ENCODE assay signal across 8 cellular contexts in the genomic region with DNA sequence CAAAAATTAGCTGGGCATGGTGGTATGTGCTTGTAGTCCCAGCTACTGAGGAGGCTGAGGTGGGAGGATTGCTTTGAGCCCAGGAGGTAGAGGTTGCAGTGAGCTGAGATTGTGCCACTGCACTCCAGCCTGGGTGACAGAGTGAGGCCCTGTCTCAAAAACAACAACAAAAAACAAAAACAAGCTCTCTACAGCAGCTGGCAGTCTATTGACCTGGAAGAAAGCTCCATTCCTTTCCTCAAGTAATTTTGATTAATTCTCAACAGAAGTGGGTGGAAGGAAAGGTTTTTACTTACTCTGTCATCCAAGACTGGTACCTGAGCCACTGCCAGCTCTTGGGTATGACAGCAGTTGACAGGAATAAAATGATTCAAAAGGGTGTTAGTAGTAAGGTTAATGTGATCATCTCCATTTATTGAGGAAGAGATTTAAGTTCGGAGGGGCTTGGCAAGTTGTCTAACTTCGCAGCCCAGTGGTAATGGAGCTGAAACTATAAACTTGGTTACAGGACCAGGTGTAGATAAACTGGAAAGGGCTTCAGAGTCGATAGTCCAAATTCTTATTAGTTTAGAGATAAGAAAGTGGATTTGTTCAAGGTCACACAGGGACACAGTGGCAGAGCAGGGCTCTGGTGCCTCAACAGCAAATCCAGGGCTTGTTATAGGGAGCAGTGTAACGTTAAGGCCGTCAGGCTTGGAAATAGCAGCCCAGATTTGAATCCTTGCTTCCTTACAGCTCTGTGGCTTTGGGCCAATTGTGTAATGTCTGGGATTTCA. TPM values are rescaled to one million over a fixed set of nuclear protein-coding genes. Genes with fewer than 3 reads are reported as not detected.
DNase-seq lines count a peak whose midpoint lies in the region; ATAC-seq, FAIRE-seq and TF ChIP-seq lines count a peak whose summit lies in the region.
"Had no signal": no experiment of that assay in that cellular context is flagged by ENCODE, and none has a peak within 500 bp of the region (broad histone marks: within the 10 kb centered on the region; RNA-seq: fewer than 3 reads in every experiment).

No MANE protein-coding gene starts in this region.

- 49 to 50% methylated on average over 5 of the region's 5 CpGs for WGBS in esophagus, 2 donors

- H3K27me3 ChIP-seq in esophagus (ENCODE audit: control insufficient read depth in 1 of 2, insufficient read depth in 2 of 2, low read length in 2 of 2) (no peaks in the 10 kb centered on the region), parathyroid adenoma (ENCODE audit: control insufficient read depth, insufficient read depth, low read length) (no peaks in the 10 kb centered on the region)

- H3K4me3 ChIP-seq in esophagus (ENCODE audit: low read depth in 1 of 2, low read length in 2 of 2) (no peak overlapping the region), parathyroid adenoma (ENCODE audit: low read depth, low read length) (no peak overlapping the region)

- peaks cover 0 to 2% of the 10 kb centered on the region in 2 donors for H3K4me1 ChIP-seq in esophagus (ENCODE audit: control insufficient read depth in 2 of 2, insufficient read depth in 2 of 2, low read length in 1 of 2)
- peaks cover 16% of the 10 kb centered on the region for H3K4me1 ChIP-seq in parathyroid adenoma

- H3K27ac ChIP-seq in esophagus (ENCODE audit: low read depth in 2 of 2, low read length in 1 of 2) (peak overlapping the region; percentile 29 to 56), parathyroid adenoma (peak overlapping the region; percentile 25)
- H3K27ac ChIP-seq: HL-60 had no signal

- no peak for ATAC-seq in HG02840 (IDR thresholded peaks at IDR 0.05; ENCODE audit: low FRiP score, unreplicated experiment)

- FAIRE-seq in GM12892 (lab: Jason Lieb, UNC) = peak; percentile 51

- TF ChIP-seq POLR2A in GM12892 (IDR thresholded peaks at IDR 0.05; ENCODE audit: low read depth, low read length) = peak; percentile 4; the same call in 1 of the 2 replicates

- H3K79me2 ChIP-seq in parathyroid adenoma = no peaks in the 10 kb centered on the region

- DNase-seq in GM12892 (ENCODE audit: insufficient read length) (no peak), occipital lobe (lab: John Stamatoyannopoulos, UW) (no peak), NCI-H524 (lab: John Stamatoyannopoulos, UW) (no peak)

- H2AFZ ChIP-seq in parathyroid adenoma = no peak overlapping the region

- peaks cover 9 to 22% of the 10 kb centered on the region in 2 donors for H3K36me3 ChIP-seq in esophagus (ENCODE audit: control insufficient read depth in 2 of 2, insufficient read depth in 2 of 2, low read length in 1 of 2)
- H3K36me3 ChIP-seq in parathyroid adenoma (ENCODE audit: control insufficient read depth, insufficient read depth, low read length) = no peaks in the 10 kb centered on the region

- no peak for TF ChIP-seq CTCF in parathyroid adenoma (IDR thresholded peaks at IDR 0.05)

- H3K9me3 ChIP-seq in esophagus (ENCODE audit: control insufficient read depth in 2 of 2, insufficient read depth in 1 of 2, low read depth in 1 of 2, low read length in 1 of 2) (no peaks in the 10 kb centered on the region), parathyroid adenoma (ENCODE audit: control insufficient read depth, low read length) (no peaks in the 10 kb centered on the region)

- no peak overlapping the region for H3K4me2 ChIP-seq in parathyroid adenoma (ENCODE audit: low read length)

- no peak overlapping the region for H3K9ac ChIP-seq in parathyroid adenoma

TF ChIP-seq in PFSK-1, 5 proteins besides CTCF, POLR2A, EP300 and RAD21:
- TF ChIP-seq TAF1 (IDR thresholded peaks at IDR 0.05; ENCODE audit: borderline replicate concordance, insufficient read depth, low read length) (no peak), SIN3A (IDR thresholded peaks at IDR 0.05; ENCODE audit: borderline replicate concordance, insufficient read depth, low read length) (peak; percentile 40; the same call in 1 of the 2 replicates)

RNA-seq across cellular contexts. Expression of gene SRSF3, which starts 14.8 kb away (rescaled TPM):
- 341 TPM for polyA plus RNA-seq in GM12892 (2012; ENCODE audit: missing spikeins)
- 235 TPM for polyA plus RNA-seq in PFSK-1 (2012; ENCODE audit: insufficient read length, low read depth)
- 100 to 1,000 TPM; 103 to 247 TPM for polyA plus RNA-seq in esophagus
- 202 TPM for total RNA-seq in occipital lobe
